In the genomic region with DNA sequence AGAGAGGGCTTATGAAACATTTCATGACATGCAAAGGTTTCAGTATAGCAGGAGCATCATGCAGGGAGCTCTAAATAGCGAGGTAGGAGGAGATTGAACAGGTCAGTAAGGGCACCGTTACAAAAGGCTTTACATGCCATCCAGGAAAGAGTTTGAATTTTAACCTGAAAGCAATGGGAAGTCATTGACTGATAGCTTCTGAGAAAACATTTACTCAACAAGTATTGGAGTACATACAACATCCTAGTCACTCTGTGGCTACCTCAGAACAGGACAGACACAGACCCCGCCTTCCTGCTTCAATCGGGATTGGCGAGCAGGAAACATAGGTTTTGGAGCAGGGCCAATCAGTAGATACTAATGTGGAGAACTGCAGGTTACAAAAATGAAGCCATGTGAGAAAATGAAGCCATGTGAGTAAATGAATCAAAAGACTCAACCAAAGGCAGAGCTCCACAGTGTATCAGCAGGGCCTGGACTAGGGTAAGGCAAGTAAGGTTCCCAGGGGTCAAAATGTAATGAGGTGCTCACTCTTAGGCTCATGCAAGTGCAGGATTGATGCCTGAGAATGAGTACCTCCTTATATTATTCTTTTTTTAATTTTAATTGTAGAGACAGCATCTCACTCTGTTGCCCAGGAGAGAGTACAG, we compare ENCODE assay signal across 8 cellular contexts.
"Had no signal": no experiment of that assay in that cellular context is flagged by ENCODE, and none has a peak within 500 bp of the region (broad histone marks: within the 10 kb centered on the region; RNA-seq: fewer than 3 reads in every experiment).

No MANE protein-coding gene starts in this region.

- H3K27ac Mint-ChIP-seq: HFFc6 had no signal

- H3K4me1 ChIP-seq: HAP-1 had no signal

- H3K36me3 ChIP-seq: HAP-1 had no signal

- H3K9me3 Mint-ChIP-seq: HFFc6 had no signal

- H3K9me3 ChIP-seq: HAP-1 had no signal

- H3K27ac ChIP-seq: HL-60 had no signal

- ATAC-seq: HCT116 had no signal

- DNase-seq: GOT3, H7, HFFc6, IMR-90, KBM-7 had no signal

- H3K4me3 Mint-ChIP-seq: HFFc6 had no signal

- H3K4me3 ChIP-seq: HAP-1 had no signal
